Comparison of ENCODE assay signal across 19 cellular contexts in genomic region chr5:163260961-163261360, GRCh38.
"Had no signal": no experiment of that assay in that cellular context is flagged by ENCODE, and none has a peak within 500 bp of the region (broad histone marks: within the 10 kb centered on the region; RNA-seq: fewer than 3 reads in every experiment).

No MANE protein-coding gene starts in this region.

- H3K9me3 ChIP-seq: MG63, SJSA1 had no signal

- H3K27me3 ChIP-seq: SJSA1 had no signal

- H3K36me3 ChIP-seq: MG63, SJSA1 had no signal

- H3K4me1 ChIP-seq: SJSA1 had no signal

- DNase-seq: Karpas-422, KG1, MG63, NCI-H1092, NCI-H1105 treated with DMSO at 0.1 percent for 48 hours, NCI-H1436, NCI-H187, NCI-H2029, NCI-H2081 treated with DMSO at 0.1 percent for 48 hours, NCI-H2171, NCI-H226, NCI-H510A, NCI-H524 treated with DMSO at 0.1 percent for 48 hours, NCI-H774, Right ventricle myocardium superior, RPMI8226, SIG-M5 had no signal

- H3K4me3 ChIP-seq: MG63, SJSA1, SK-N-MC had no signal

- H3K27ac ChIP-seq: SJSA1, SK-N-MC had no signal
